ENCODE assay signal across 7 cellular contexts in the genomic region with DNA sequence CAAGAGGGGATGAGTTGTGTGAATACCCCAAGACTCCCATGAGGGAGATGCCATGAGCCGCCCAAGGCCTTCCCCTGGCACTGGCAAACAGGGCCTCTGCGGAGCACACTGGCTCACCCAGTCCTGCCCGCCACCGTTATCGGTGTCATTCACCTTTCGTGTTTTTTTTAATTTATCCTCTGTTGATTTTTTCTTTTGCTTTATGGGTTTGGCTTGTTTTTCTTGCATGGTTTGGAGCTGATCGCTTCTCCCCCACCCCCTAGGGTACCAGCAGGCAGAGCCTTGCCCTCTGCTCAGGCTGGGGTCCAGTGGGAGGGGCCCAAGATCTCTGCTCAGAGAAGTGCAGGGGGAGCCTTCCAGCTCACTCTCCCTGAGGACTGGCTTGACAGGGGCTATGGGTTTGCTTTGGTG. TPM values are rescaled to one million over a fixed set of nuclear protein-coding genes. Genes with fewer than 3 reads are reported as not detected.
DNase-seq lines count a peak whose midpoint lies in the region; ATAC-seq, FAIRE-seq and TF ChIP-seq lines count a peak whose summit lies in the region.
"Not testable (repeated sequence)": the region's sequence is repeated elsewhere in the genome, so short reads cannot be mapped to it uniquely, and the experiment has no call there.

No MANE protein-coding gene starts in this region.

- H3K4me2 ChIP-seq in Karpas-422 (ENCODE audit: low read depth, low read length, poor library complexity, severe bottlenecking): not testable (repeated sequence)

- not testable (repeated sequence) for H3K79me2 ChIP-seq in Karpas-422 (ENCODE audit: low read length)

- H3K36me3 ChIP-seq in Karpas-422 (ENCODE audit: insufficient read depth, low read length); pancreas: not testable (repeated sequence)
- H3K36me3 ChIP-seq in liver (ENCODE audit: control insufficient read depth in 4 of 4, insufficient read depth in 3 of 4, low read depth in 1 of 4, low read length in 3 of 4) (peaks cover 2 to 18% (median 8%) of the 10 kb centered on the region in 4 donors), stomach (peaks cover 14 to 59% (median 57%) of the 10 kb centered on the region in 4 donors)

- not testable (repeated sequence) for H3K9me2 ChIP-seq in Karpas-422 (replicated peaks; ENCODE audit: insufficient read depth, low read length)

- not testable (repeated sequence) for H3K9me3 ChIP-seq in Karpas-422 (ENCODE audit: low read length); liver (ENCODE audit: control insufficient read depth in 4 of 4, low read length in 3 of 4); pancreas; stomach

- TF ChIP-seq RAD21 in liver (IDR thresholded peaks at IDR 0.05): not testable (repeated sequence)

- TF ChIP-seq POLR2A in stomach (IDR thresholded peaks at IDR 0.05): not testable (repeated sequence)

- H3K9ac ChIP-seq in Karpas-422 (ENCODE audit: low read length); liver (ENCODE audit: low read depth in 1 of 2, low read length in 2 of 2): not testable (repeated sequence)

- peaks cover 57% of the 10 kb centered on the region for H3K36me3 Mint-ChIP-seq in activated T-cell treated with anti-CD3 and anti-CD28 coated beads, Interleukin-2, amount 50 U/mL, for 24 hours (ENCODE audit: low read depth)
- H3K36me3 Mint-ChIP-seq in central memory CD8-positive, alpha-beta T cell (ENCODE audit: insufficient read depth): peaks cover 40% of the 10 kb centered on the region

- H3K4me3 Mint-ChIP-seq in activated T-cell treated with anti-CD3 and anti-CD28 coated beads, Interleukin-2, amount 50 U/mL, for 24 hours; central memory CD8-positive, alpha-beta T cell: not testable (repeated sequence)

- not testable (repeated sequence) for H4K20me1 ChIP-seq in Karpas-422 (ENCODE audit: insufficient read depth, low read depth, low read length)

- not testable (repeated sequence) for TF ChIP-seq CTCF in liver (IDR thresholded peaks at IDR 0.05; ENCODE audit: low read depth, low read length, missing input control); pancreas (IDR thresholded peaks at IDR 0.05); stomach (IDR thresholded peaks at IDR 0.05)

- ATAC-seq in central memory CD8-positive, alpha-beta T cell (replicated peaks; ENCODE audit: extremely low read depth, poor library complexity, severe bottlenecking); Right ventricle myocardium superior (ENCODE audit: poor library complexity): not testable (repeated sequence)
- peak in 3 of 4 donors; percentile 13 to 23 (median 18) for ATAC-seq in pancreas

- DNase-seq in Karpas-422; central memory CD8-positive, alpha-beta T cell (ENCODE audit: low spot score in 2 of 2); stomach: not testable (repeated sequence)
- peak; percentile 22 for DNase-seq in activated T-cell treated with anti-CD3 and anti-CD28 coated beads, Interleukin-2, amount 50 U/mL, for 24 hours
- DNase-seq in Right ventricle myocardium superior (peak; percentile 24), pancreas (peak in 2 of 6 donors; percentile 33 to 43)

- H3K27me3 ChIP-seq in Karpas-422 (ENCODE audit: low read length); liver (ENCODE audit: control insufficient read depth in 4 of 4, insufficient read depth in 4 of 4, low read length in 3 of 4); pancreas; stomach: not testable (repeated sequence)

- H3K27me3 Mint-ChIP-seq in activated T-cell treated with anti-CD3 and anti-CD28 coated beads, Interleukin-2, amount 50 U/mL, for 24 hours; central memory CD8-positive, alpha-beta T cell: not testable (repeated sequence)

- H2AFZ ChIP-seq in Karpas-422 (ENCODE audit: low read length): not testable (repeated sequence)

- not testable (repeated sequence) for H3K4me1 Mint-ChIP-seq in activated T-cell treated with anti-CD3 and anti-CD28 coated beads, Interleukin-2, amount 50 U/mL, for 24 hours (ENCODE audit: low read depth); central memory CD8-positive, alpha-beta T cell

- H3K4me1 ChIP-seq in Karpas-422 (ENCODE audit: low read length): peaks cover 29% of the 10 kb centered on the region
- peaks cover 4 to 18% (median 6%) of the 10 kb centered on the region in 4 donors for H3K4me1 ChIP-seq in liver (ENCODE audit: control insufficient read depth in 4 of 4, insufficient read depth in 4 of 4, low read length in 3 of 4)
- not testable (repeated sequence) for H3K4me1 ChIP-seq in pancreas
- H3K4me1 ChIP-seq in stomach: peaks cover 8 to 43% (median 13%) of the 10 kb centered on the region in 4 donors

- not testable (repeated sequence) for TF ChIP-seq EP300 in stomach (IDR thresholded peaks at IDR 0.05)

- H3K9me3 Mint-ChIP-seq in activated T-cell treated with anti-CD3 and anti-CD28 coated beads, Interleukin-2, amount 50 U/mL, for 24 hours; central memory CD8-positive, alpha-beta T cell: not testable (repeated sequence)

- 34% methylated on average over 7 of the region's 7 CpGs for WGBS in liver
- WGBS in pancreas, 2 donors: 27 to 40% methylated on average over 7 of the region's 7 CpGs
- 32 to 71% (median 45%) methylated on average over 7 of the region's 7 CpGs for WGBS in stomach, 5 donors

- intact Hi-C loops in Right ventricle myocardium superior (cut with DNase I) (loop anchor here (10.0 kb wide), 1 partner anchor 140 kb away; no protein-coding TSS in a partner anchor), pancreas (cut with DNase I) (loop anchor here in 1 of 3 donors (10.0 kb wide), 1 partner anchor 200 kb away; no protein-coding TSS in a partner anchor), stomach (cut with DNase I; ENCODE audit: low total_unique reads) (loop anchor here (10.0 kb wide), 1 partner anchor 140 kb away; no protein-coding TSS in a partner anchor)

- FAIRE-seq in pancreas (lab: Jason Lieb, UNC): not testable (repeated sequence)

- not testable (repeated sequence) for H3K4me3 ChIP-seq in Karpas-422 (ENCODE audit: low read length); liver (ENCODE audit: low read depth in 1 of 3, low read length in 3 of 3); pancreas; stomach

- H3K27ac ChIP-seq in Karpas-422 (ENCODE audit: low read length) (peak overlapping the region; percentile 34; the same call in 1 of the 2 replicates), stomach (peak overlapping the region in 4 of 5 donors; percentile 7 to 73 (median 52))
- not testable (repeated sequence) for H3K27ac ChIP-seq in liver (ENCODE audit: low read depth in 1 of 2, low read length in 2 of 2); pancreas

- H3K27ac Mint-ChIP-seq in activated T-cell treated with anti-CD3 and anti-CD28 coated beads, Interleukin-2, amount 50 U/mL, for 24 hours: not testable (repeated sequence)
- peak overlapping the region; percentile 22 for H3K27ac Mint-ChIP-seq in central memory CD8-positive, alpha-beta T cell (ENCODE audit: low read depth)

TF ChIP-seq in liver, 16 proteins besides CTCF, POLR2A, EP300 and RAD21:
- peak; percentile 24 to 40 for TF ChIP-seq RXRA (IDR thresholded peaks at IDR 0.05)
- TF ChIP-seq HNF4A (conservative IDR thresholded peaks at IDR 0.05): peak in 1 of 2 donors; percentile 12
TF ChIP-seq in liver: peak in this region for 2; not testable (repeated sequence) for 14.

RNA-seq across cellular contexts. Expression of a gene that starts 30.2 kb away (rescaled TPM):
- 49.4 and 66.7 TPM in 2 replicates for total RNA-seq in Karpas-422 (2014; rRNA removed; shearing (Covaris generic); ENCODE audit: low replicate concordance)
- total RNA-seq in Right ventricle myocardium superior: 30.8 TPM
- total RNA-seq in liver: 10 to 100 TPM; 21.6 to 88.4 TPM
- polyA plus RNA-seq in liver: 10 to 100 TPM; 30.0 to 31.0 TPM
- 10 to 100 TPM; 16.4 to 25.0 (median 19.9) TPM for total RNA-seq in pancreas
- 10 to 100 TPM; 21.9 to 40.9 TPM for polyA plus RNA-seq in pancreas
- 100 to 1,000 TPM in 1 of 5 donors, 10 to 100 TPM in 4; 22.6 to 101 (median 66.2) TPM for total RNA-seq in stomach
- 10 to 100 TPM; 27.8 to 41.2 (median 40.6) TPM for polyA plus RNA-seq in stomach
